In genomic region chr3:159486580-159486979, GRCh38 we compare ENCODE assay signal across 10 cellular contexts.
DNase-seq lines count a peak whose midpoint lies in the region; ATAC-seq and TF ChIP-seq lines count a peak whose summit lies in the region.
"Had no signal": no experiment of that assay in that cellular context is flagged by ENCODE, and none has a peak within 500 bp of the region (broad histone marks: within the 10 kb centered on the region; RNA-seq: fewer than 3 reads in every experiment).

No MANE protein-coding gene starts in this region.

- intact Hi-C loops in testis (cut with DNase I; ENCODE audit: low total_unique reads), result no loop called here

- H3K27me3 ChIP-seq in smooth muscle cell (ENCODE audit: low read depth) (no peaks in the 10 kb centered on the region), testis (no peaks in the 10 kb centered on the region)
- H3K27me3 ChIP-seq: Peyer's patch had no signal

- no peaks in the 10 kb centered on the region for H4K20me1 ChIP-seq in smooth muscle cell (ENCODE audit: low read depth)

- H3K9me3 ChIP-seq in smooth muscle cell (replicated peaks; ENCODE audit: low read depth), result no peaks in the 10 kb centered on the region
- no peaks in the 10 kb centered on the region for H3K9me3 ChIP-seq in testis
- H3K9me3 ChIP-seq: Peyer's patch had no signal

- H3K27ac ChIP-seq in smooth muscle cell (ENCODE audit: low read depth) (no peak overlapping the region), testis (no peak overlapping the region)
- H3K27ac ChIP-seq: Peyer's patch had no signal

- POLR2A ChIA-PET in GM10248 (lab: Yijun Ruan, JAX), result no interaction called here

- H3K36me3 ChIP-seq in smooth muscle cell (ENCODE audit: low read depth) (no peaks in the 10 kb centered on the region), testis (ENCODE audit: low read depth, missing control alignments) (no peaks in the 10 kb centered on the region)
- H3K36me3 ChIP-seq: Peyer's patch had no signal

- WGBS in smooth muscle cell (ENCODE audit: low lambda C conversion rate), result 42% methylated on average over 2 of the region's 2 CpGs
- 68 to 84% methylated on average over 2 of the region's 2 CpGs for WGBS in testis, 2 donors

- H3K4me2 ChIP-seq in smooth muscle cell, result no peak overlapping the region

- ATAC-seq in HG02885 (IDR thresholded peaks at IDR 0.05; ENCODE audit: poor library complexity, unreplicated experiment), result peak; percentile 52
- ATAC-seq: activated CD4-positive, alpha-beta T cell treated with anti-CD3 and anti-CD28 coated beads for 36 hours; activated naive CD4-positive, alpha-beta T cell treated with anti-CD3 and anti-CD28 coated beads, Interleukin-2, amount 50 U/mL, for 72 hours had no signal

- H3K79me2 ChIP-seq in smooth muscle cell (ENCODE audit: low read depth), result no peaks in the 10 kb centered on the region

- no peak for DNase-seq in GM10248 (ENCODE audit: extremely low spot score)
- peak; percentile 15 for DNase-seq in SW480 (ENCODE audit: low spot score)
- DNase-seq in lung microvascular endothelial cell (ENCODE audit: low read depth in 2 of 2), result peak; percentile 20 to 23
- DNase-seq in smooth muscle cell (lab: John Stamatoyannopoulos, UW; ENCODE audit: unreplicated experiment), result no peak
- DNase-seq in testis, result no peak
- DNase-seq in activated effector memory CD4-positive, alpha-beta T cell treated with anti-CD3 and anti-CD28 coated beads, Interleukin-2, amount 50 U/mL, for 16 hours, result no peak
- DNase-seq: activated CD4-positive, alpha-beta T cell treated with anti-CD3 and anti-CD28 coated beads for 36 hours; Peyer's patch had no signal

- H3K4me3 ChIP-seq in smooth muscle cell (no peak overlapping the region), testis (no peak overlapping the region)
- H3K4me3 ChIP-seq: Peyer's patch had no signal

- H2AFZ ChIP-seq in smooth muscle cell (ENCODE audit: low read depth), result no peak overlapping the region

- H3K4me1 ChIP-seq in smooth muscle cell (ENCODE audit: low read depth) (no peaks in the 10 kb centered on the region), testis (no peaks in the 10 kb centered on the region)
- H3K4me1 ChIP-seq: Peyer's patch had no signal

- no peak overlapping the region for H3K9ac ChIP-seq in smooth muscle cell (ENCODE audit: low read depth)

- no peak for TF ChIP-seq POLR2A in testis (IDR thresholded peaks at IDR 0.05)

- H3F3A ChIP-seq in smooth muscle cell (ENCODE audit: low read depth), result no peaks in the 10 kb centered on the region

- TF ChIP-seq CTCF in GM10248 (IDR thresholded peaks at IDR 0.05; ENCODE audit: control extremely low read depth, extremely low read depth, low read depth, missing control alignments) (peak; percentile 32), smooth muscle cell (IDR thresholded peaks at IDR 0.05; ENCODE audit: borderline replicate concordance, insufficient read depth, poor library complexity, severe bottlenecking) (no peak), testis (IDR thresholded peaks at IDR 0.05) (no peak)

- CTCF ChIA-PET in GM10248 (lab: Yijun Ruan, JAX), result interaction anchor here (1.1 to 4.5 kb wide), 5 partner anchors 12 to 33 kb away, joined by 3 to 19 read pairs (median 4); no protein-coding TSS in a partner anchor

Comparison
In these comparisons a context has a peak if more than half of its experiments do, and no peak if none do; other contexts are left out.
1. DNase-seq: peak in SW480 (single experiment) and lung microvascular endothelial cell (2 of 2); none in GM10248 (single experiment), smooth muscle cell (single experiment), testis (single experiment) and activated effector memory CD4-positive, alpha-beta T cell treated with anti-CD3 and anti-CD28 coated beads, Interleukin-2, amount 50 U/mL, for 16 hours (single experiment).